In genomic region chr10:132204781-132205473, GRCh38 we compare ENCODE assay signal across 1 cellular context.
TF ChIP-seq lines count a peak whose summit lies in the region.

No MANE protein-coding gene starts in this region.

TF ChIP-seq in GM23338, 12 proteins besides CTCF, POLR2A, EP300 and RAD21:
- TF ChIP-seq ETS1 (IDR thresholded peaks at IDR 0.05) (no peak), EZH2 (IDR thresholded peaks at IDR 0.05; ENCODE audit: low read depth, unreplicated experiment) (no peak), NANOG (IDR thresholded peaks at IDR 0.05; ENCODE audit: borderline replicate concordance) (no peak), EZH2phosphoT487 (IDR thresholded peaks at IDR 0.05; ENCODE audit: unreplicated experiment) (no peak), STAT1 (IDR thresholded peaks at IDR 0.05; ENCODE audit: unreplicated experiment) (no peak), ZNF462 (CRISPR knock-in tag; IDR thresholded peaks at IDR 0.05) (no peak), CREB1 (CRISPR knock-in tag; IDR thresholded peaks at IDR 0.05; ENCODE audit: low read depth) (no peak), ZNF331 (CRISPR knock-in tag; IDR thresholded peaks at IDR 0.05; ENCODE audit: low read depth) (no peak), POLR2AphosphoS5 (IDR thresholded peaks at IDR 0.05; ENCODE audit: low read depth) (no peak), ZNF114 (CRISPR knock-in tag; IDR thresholded peaks at IDR 0.05) (no peak), JUNB (IDR thresholded peaks at IDR 0.05; ENCODE audit: unreplicated experiment) (no peak)
- TF ChIP-seq, protein P1, sequence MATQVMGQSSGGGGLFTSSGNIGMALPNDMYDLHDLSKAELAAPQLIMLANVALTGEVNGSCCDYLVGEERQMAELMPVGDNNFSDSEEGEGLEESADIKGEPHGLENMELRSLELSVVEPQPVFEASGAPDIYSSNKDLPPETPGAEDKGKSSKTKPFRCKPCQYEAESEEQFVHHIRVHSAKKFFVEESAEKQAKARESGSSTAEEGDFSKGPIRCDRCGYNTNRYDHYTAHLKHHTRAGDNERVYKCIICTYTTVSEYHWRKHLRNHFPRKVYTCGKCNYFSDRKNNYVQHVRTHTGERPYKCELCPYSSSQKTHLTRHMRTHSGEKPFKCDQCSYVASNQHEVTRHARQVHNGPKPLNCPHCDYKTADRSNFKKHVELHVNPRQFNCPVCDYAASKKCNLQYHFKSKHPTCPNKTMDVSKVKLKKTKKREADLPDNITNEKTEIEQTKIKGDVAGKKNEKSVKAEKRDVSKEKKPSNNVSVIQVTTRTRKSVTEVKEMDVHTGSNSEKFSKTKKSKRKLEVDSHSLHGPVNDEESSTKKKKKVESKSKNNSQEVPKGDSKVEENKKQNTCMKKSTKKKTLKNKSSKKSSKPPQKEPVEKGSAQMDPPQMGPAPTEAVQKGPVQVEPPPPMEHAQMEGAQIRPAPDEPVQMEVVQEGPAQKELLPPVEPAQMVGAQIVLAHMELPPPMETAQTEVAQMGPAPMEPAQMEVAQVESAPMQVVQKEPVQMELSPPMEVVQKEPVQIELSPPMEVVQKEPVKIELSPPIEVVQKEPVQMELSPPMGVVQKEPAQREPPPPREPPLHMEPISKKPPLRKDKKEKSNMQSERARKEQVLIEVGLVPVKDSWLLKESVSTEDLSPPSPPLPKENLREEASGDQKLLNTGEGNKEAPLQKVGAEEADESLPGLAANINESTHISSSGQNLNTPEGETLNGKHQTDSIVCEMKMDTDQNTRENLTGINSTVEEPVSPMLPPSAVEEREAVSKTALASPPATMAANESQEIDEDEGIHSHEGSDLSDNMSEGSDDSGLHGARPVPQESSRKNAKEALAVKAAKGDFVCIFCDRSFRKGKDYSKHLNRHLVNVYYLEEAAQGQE (IDR thresholded peaks at IDR 0.05; ENCODE audit: unreplicated experiment), result no peak
TF ChIP-seq in GM23338: peak in this region for 0.
